ENCODE assay signal across 8 cellular contexts in genomic region chr16:78705694-78706093, GRCh38.
DNase-seq lines count a peak whose midpoint lies in the region; ATAC-seq and TF ChIP-seq lines count a peak whose summit lies in the region.

No MANE protein-coding gene starts in this region.

- no peaks in the 10 kb centered on the region for H3K9me3 ChIP-seq in colonic mucosa
- H3K9me3 ChIP-seq in psoas muscle = peaks cover 12% of the 10 kb centered on the region

- H3K36me3 ChIP-seq in colonic mucosa (no peaks in the 10 kb centered on the region), psoas muscle (ENCODE audit: insufficient read depth in 1 of 2, low read depth in 1 of 2) (no peaks in the 10 kb centered on the region)

- H3K9ac ChIP-seq in colonic mucosa (ENCODE audit: low read depth in 2 of 2, low read length in 2 of 2) = no peak overlapping the region

- intact Hi-C loops in colonic mucosa (cut with DNase I) (loop anchor here (5.0 kb wide), 1 partner anchor 67 kb away; no protein-coding TSS in a partner anchor), psoas muscle (cut with DNase I) (no loop called here)

- H3K27me3 ChIP-seq in colonic mucosa = no peaks in the 10 kb centered on the region
- no peaks in the 10 kb centered on the region for H3K27me3 ChIP-seq in psoas muscle (ENCODE audit: insufficient read depth in 3 of 3, low read length in 2 of 3)

- H3K4me1 ChIP-seq in colonic mucosa (no peaks in the 10 kb centered on the region), psoas muscle (no peaks in the 10 kb centered on the region)

- peak; percentile 97 to 99 for ATAC-seq in activated CD4-positive, CD25-positive, alpha-beta regulatory T cell treated with anti-CD3 and anti-CD28 coated beads, Interleukin-2, amount 50 U/mL, for 24 hours
- ATAC-seq in psoas muscle (no peak), GM21786 (IDR thresholded peaks at IDR 0.05; ENCODE audit: unreplicated experiment) (no peak)

- peak; percentile 36 for TF ChIP-seq CTCF in NB4 (IDR thresholded peaks at IDR 0.05; ENCODE audit: low read depth, low read length)
- peak; percentile 54 for TF ChIP-seq CTCF in colonic mucosa (IDR thresholded peaks at IDR 0.05)
- TF ChIP-seq CTCF in psoas muscle (IDR thresholded peaks at IDR 0.05) = peak; percentile 37

- TF ChIP-seq POLR2A in NB4 (IDR thresholded peaks at IDR 0.05; ENCODE audit: extremely low read depth, insufficient read length) = no peak

- H3K27ac ChIP-seq in colonic mucosa (no peak overlapping the region), psoas muscle (no peak overlapping the region)

- no peak overlapping the region for H3K4me3 ChIP-seq in NB4 (ENCODE audit: low read depth, low read length)
- no peak overlapping the region for H3K4me3 ChIP-seq in colonic mucosa
- no peak overlapping the region for H3K4me3 ChIP-seq in psoas muscle

- 79 to 91% (median 85%) methylated on average over 2 of the region's 2 CpGs for WGBS in psoas muscle, 3 donors

- DNase-seq in activated CD4-positive, CD25-positive, alpha-beta regulatory T cell treated with anti-CD3 and anti-CD28 coated beads, Interleukin-2, amount 50 U/mL, for 72 hours = no peak
- DNase-seq in NB4 (ENCODE audit: low read depth) (peak; percentile 54), colonic mucosa (no peak), psoas muscle (no peak), mesenteric fat pad (ENCODE audit: low spot score) (no peak), GF-D8 (lab: John Stamatoyannopoulos, UW) (no peak)

Comparison
In these comparisons a context has a peak if more than half of its experiments do, and no peak if none do; other contexts are left out.
1. ATAC-seq: peak in activated CD4-positive, CD25-positive, alpha-beta regulatory T cell treated with anti-CD3 and anti-CD28 coated beads, Interleukin-2, amount 50 U/mL, for 24 hours (2 of 2); none in psoas muscle (0 of 4) and GM21786 (single experiment).
2. Peak in every context shown above with its lines, with median percentiles within 50 percentile points of each other: CTCF ChIP-seq.